14 cellular contexts compared by ENCODE assay signal in genomic region chr1:223226271-223226670, GRCh38.
DNase-seq lines count a peak whose midpoint lies in the region; ATAC-seq lines count a peak whose summit lies in the region.
"Had no signal": no experiment of that assay in that cellular context is flagged by ENCODE, and none has a peak within 500 bp of the region (broad histone marks: within the 10 kb centered on the region; RNA-seq: fewer than 3 reads in every experiment).

No MANE protein-coding gene starts in this region.

- WGBS in mesenchymal stem cell: no CpG with 5 or more reads among the region's 3 CpGs

- no peak overlapping the region for H3K18ac ChIP-seq in mesenchymal stem cell (ENCODE audit: low read depth in 1 of 2, low read length in 2 of 2)

- no peak overlapping the region for H2BK120ac ChIP-seq in mesenchymal stem cell (ENCODE audit: low read depth, low read length)

- H3K4me1 ChIP-seq in mesenchymal stem cell (ENCODE audit: control insufficient read depth, insufficient read depth, low read depth, low read length): peaks cover 4% of the 10 kb centered on the region
- H3K4me1 ChIP-seq: BLaER1 treated with 17β-estradiol and CSF1 and Interleukin-3, amounts not matched to agents 10 nM and 100 nM had no signal

- no peak overlapping the region for H4K91ac ChIP-seq in mesenchymal stem cell (ENCODE audit: low read length)

- H3K4me2 ChIP-seq in mesenchymal stem cell (ENCODE audit: low read length, poor library complexity, severe bottlenecking): no peak overlapping the region
- H3K4me2 ChIP-seq: BLaER1 treated with 17β-estradiol and CSF1 and Interleukin-3, amounts not matched to agents 10 nM and 100 nM had no signal

- no peaks in the 10 kb centered on the region for H3K36me3 ChIP-seq in mesenchymal stem cell (ENCODE audit: control insufficient read depth in 1 of 2, insufficient read depth in 2 of 2, low read depth in 1 of 2, low read length in 2 of 2)
- H3K36me3 ChIP-seq: BLaER1 treated with 17β-estradiol and CSF1 and Interleukin-3, amounts not matched to agents 10 nM and 100 nM had no signal

- no peak overlapping the region for H3K4ac ChIP-seq in mesenchymal stem cell (ENCODE audit: low read depth in 1 of 2, low read length in 2 of 2)

- no peaks in the 10 kb centered on the region for H3K79me1 ChIP-seq in mesenchymal stem cell (replicated peaks; ENCODE audit: low read length, poor library complexity, severe bottlenecking)

- no peaks in the 10 kb centered on the region for H3K9me3 ChIP-seq in mesenchymal stem cell (ENCODE audit: control insufficient read depth, low read length)
- H3K9me3 ChIP-seq: BLaER1 treated with 17β-estradiol and CSF1 and Interleukin-3, amounts not matched to agents 10 nM and 100 nM had no signal

- no peak overlapping the region for H2BK5ac ChIP-seq in mesenchymal stem cell (ENCODE audit: low read depth, low read length, poor library complexity, severe bottlenecking)

- H2BK15ac ChIP-seq in mesenchymal stem cell (ENCODE audit: low read depth, poor library complexity, severe bottlenecking): no peak overlapping the region

- H3K27me3 ChIP-seq in mesenchymal stem cell (ENCODE audit: control insufficient read depth in 1 of 2, insufficient read depth in 1 of 2, low read length in 2 of 2): peaks cover 15 to 54% of the 10 kb centered on the region in 2 experiments
- H3K27me3 ChIP-seq: BLaER1 treated with 17β-estradiol and CSF1 and Interleukin-3, amounts not matched to agents 10 nM and 100 nM had no signal

- H2AK5ac ChIP-seq in mesenchymal stem cell (ENCODE audit: low read length, severe bottlenecking): no peak overlapping the region

- H3K27ac ChIP-seq in mesenchymal stem cell (ENCODE audit: low read length, poor library complexity, severe bottlenecking): no peak overlapping the region
- H3K27ac ChIP-seq: BLaER1 treated with 17β-estradiol and CSF1 and Interleukin-3, amounts not matched to agents 10 nM and 100 nM; GM23248 had no signal

- H3K4me3 ChIP-seq in mesenchymal stem cell (ENCODE audit: insufficient read depth in 1 of 2, low read depth in 1 of 2, low read length in 2 of 2): no peak overlapping the region
- H3K4me3 ChIP-seq: BLaER1 treated with 17β-estradiol and CSF1 and Interleukin-3, amounts not matched to agents 10 nM and 100 nM; GM23248 had no signal

- peak; percentile 50 for DNase-seq in activated effector memory CD4-positive, alpha-beta T cell treated with anti-CD3 and anti-CD28 coated beads, Interleukin-2, amount 50 U/mL, for 16 hours
- no peak for DNase-seq in activated effector memory CD4-positive, alpha-beta T cell treated with Interleukin-2 at 50 U/mL for 16 hours
- DNase-seq in mesenchymal stem cell (no peak), SK-N-DZ (ENCODE audit: low spot score) (no peak), NCI-H2107 (lab: John Stamatoyannopoulos, UW) (no peak)
- peak; percentile 19 for DNase-seq in stimulated activated CD8-positive, alpha-beta memory T cell treated with anti-CD3 and anti-CD28 coated beads, Interleukin-4, amount 100 ng/mL, for 48 hours
- DNase-seq: 8988T; Calu3; CD4-positive, CD25-positive, alpha-beta regulatory T cell; DMS 273 treated with DMSO at 0.1 percent for 48 hours; GM23248; H7 had no signal

- no peak overlapping the region for H3K23ac ChIP-seq in mesenchymal stem cell (ENCODE audit: low read length in 2 of 2)

- peak overlapping the region; percentile 50 for H4K8ac ChIP-seq in mesenchymal stem cell (ENCODE audit: low read length)

- no peak overlapping the region for H2AFZ ChIP-seq in mesenchymal stem cell (ENCODE audit: low read depth, low read length)
- H2AFZ ChIP-seq: GM23248 had no signal

- H3K9ac ChIP-seq in mesenchymal stem cell (ENCODE audit: low read length): no peak overlapping the region
- H3K9ac ChIP-seq: BLaER1 treated with 17β-estradiol and CSF1 and Interleukin-3, amounts not matched to agents 10 nM and 100 nM; GM23248 had no signal

- H2BK12ac ChIP-seq in mesenchymal stem cell (ENCODE audit: low read length in 2 of 2): no peak overlapping the region

- no peak for ATAC-seq in GM21367 (IDR thresholded peaks at IDR 0.05; ENCODE audit: unreplicated experiment)

- no peak overlapping the region for H3K14ac ChIP-seq in mesenchymal stem cell (ENCODE audit: low read length in 2 of 2)

Comparison
In these comparisons a context has a peak if more than half of its experiments do, and no peak if none do; other contexts are left out.
1. DNase-seq: peak in activated effector memory CD4-positive, alpha-beta T cell treated with anti-CD3 and anti-CD28 coated beads, Interleukin-2, amount 50 U/mL, for 16 hours (single experiment) and stimulated activated CD8-positive, alpha-beta memory T cell treated with anti-CD3 and anti-CD28 coated beads, Interleukin-4, amount 100 ng/mL, for 48 hours (single experiment); none in activated effector memory CD4-positive, alpha-beta T cell treated with Interleukin-2 at 50 U/mL for 16 hours (single experiment), mesenchymal stem cell (single experiment), SK-N-DZ (single experiment) and NCI-H2107 (single experiment).